Comparison of ENCODE assay signal across 8 cellular contexts in the genomic region with DNA sequence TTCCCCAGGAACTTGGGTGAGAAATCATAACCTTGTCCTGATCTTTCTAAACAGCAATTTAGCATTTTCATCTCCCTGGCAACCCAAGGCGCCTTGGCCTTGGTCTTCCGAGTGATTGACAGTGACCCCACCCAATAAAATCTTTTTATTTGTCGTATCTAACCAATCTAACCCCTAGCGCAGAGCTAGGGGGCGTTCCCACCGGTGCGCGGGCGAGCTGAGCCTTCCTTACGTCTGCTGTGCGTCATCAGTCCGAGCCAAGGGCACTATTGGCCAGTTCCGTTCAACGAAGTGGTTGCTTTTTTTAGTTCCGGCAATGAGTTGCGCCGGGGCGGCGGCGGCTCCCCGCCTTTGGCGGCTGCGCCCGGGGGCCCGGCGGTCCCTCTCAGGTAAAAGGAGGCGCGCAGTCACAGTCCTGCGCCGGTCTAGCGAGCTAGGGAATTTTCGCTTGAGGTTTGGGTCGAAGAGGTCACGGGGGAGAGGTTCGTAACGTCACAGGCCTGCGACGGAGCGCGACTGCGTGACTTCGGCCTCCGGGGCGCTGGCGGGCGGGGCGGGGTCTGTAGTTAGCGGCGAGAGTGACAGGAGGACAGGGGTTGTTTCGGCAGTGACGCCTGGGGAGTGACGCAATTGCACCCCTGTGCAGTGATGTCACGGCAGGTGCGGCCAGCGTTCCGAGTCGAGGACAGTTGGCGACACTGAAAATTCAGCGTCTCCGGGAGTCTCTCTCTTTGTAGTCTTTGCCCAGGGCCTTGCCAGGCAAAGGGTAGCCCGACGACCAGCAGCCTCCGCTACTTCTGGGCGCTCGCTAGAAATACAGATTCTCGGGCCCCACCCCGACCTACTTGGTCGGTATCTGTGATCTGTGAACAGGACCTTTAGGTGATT. TPM values are rescaled to one million over a fixed set of nuclear protein-coding genes. Genes with fewer than 3 reads are reported as not detected.
A peak's percentile ranks its signal among the peaks of the same experiment; 100 is the strongest.
DNase-seq lines count a peak whose midpoint lies in the region; ATAC-seq and TF ChIP-seq lines count a peak whose summit lies in the region.

TSS of gene COQ7 (plus strand) at position 266 of the 888 bp plus-strand sequence. CDS start at position 317, 51 bp downstream.

- peak within 1 kb of the TSS; percentile 76 for H3K4me2 ChIP-seq in fibroblast of lung (ENCODE audit: extremely low read depth, insufficient read depth, low read length)

- H3K27ac Mint-ChIP-seq in activated T-helper 2 cell treated with anti-CD3 and anti-CD28 coated beads, Interferon-gamma antibody, Interleukin-2, Interleukin-4, amounts not matched to agents 10 μg/mL and 5 μg/mL and 100 μg/mL, durations not matched to agents 14 hours and 24 hours and 36 hours = peak within 1 kb of the TSS; percentile 88
- peak within 1 kb of the TSS; percentile 88 to 100 (median 98) for H3K27ac Mint-ChIP-seq in naive thymus-derived CD4-positive, alpha-beta T cell
- H3K27ac Mint-ChIP-seq in stimulated activated naive B cell treated with anti-CD40 and anti-IgM and Interleukin-4, amounts not matched to agents 10 μg/mL and 1 μg/mL and 100 μg/mL, for 72 hours = peak within 1 kb of the TSS; percentile 99

- H3K4me1 ChIP-seq in RWPE2 (ENCODE audit: insufficient read depth, poor library complexity, severe bottlenecking) (peaks cover 5% of the 10 kb centered on the region), fibroblast of lung (ENCODE audit: control insufficient read depth, extremely low read depth, insufficient read depth, low read length) (no peaks in the 10 kb centered on the region)
- peaks cover 5 to 10% of the 10 kb centered on the region in 2 donors for H3K4me1 ChIP-seq in naive thymus-derived CD4-positive, alpha-beta T cell (ENCODE audit: control insufficient read depth in 2 of 2, insufficient read depth in 2 of 2, low read length in 2 of 2)

- intact Hi-C loops in activated T-helper 2 cell treated with anti-CD3 and anti-CD28 coated beads, Interferon-gamma antibody, Interleukin-2, Interleukin-4, amounts not matched to agents 10 μg/mL and 5 μg/mL and 100 μg/mL, durations not matched to agents 14 hours and 24 hours and 36 hours (cut with micrococcal nuclease) = loop anchor here (1.0 to 5.0 kb wide), 5 partner anchors 50 to 488 kb away; partner anchors contain the start of genes ARL6IP1, GDE1, SMG1 and VPS35L
- intact Hi-C loops in naive thymus-derived CD4-positive, alpha-beta T cell (cut with micrococcal nuclease) = loop anchor here (1.0 to 5.0 kb wide), 12 partner anchors 19 to 1835 kb away; partner anchors contain the start of genes ARL6IP1 (in 2 of the 2), CCP110 (in 2 of the 2), RPS15A (in 2 of the 2) and SMG1 (in 2 of the 2)

- peak; percentile 94 for ATAC-seq in RWPE2 (ENCODE audit: low read depth)
- peak; percentile 92 for ATAC-seq in naive thymus-derived CD4-positive, alpha-beta T cell
- peak; percentile 92 to 95 for ATAC-seq in stimulated activated naive B cell treated with anti-CD40 and anti-IgM and Interleukin-4, amounts not matched to agents 10 μg/mL and 1 μg/mL and 100 μg/mL, for 72 hours (replicated peaks)

- peak within 1 kb of the TSS; percentile 93 for H3K4me3 ChIP-seq in RWPE2 (ENCODE audit: severe bottlenecking)
- H3K4me3 ChIP-seq in fibroblast of lung (replicated peaks in 1 of 4; ENCODE audit: control extremely low read depth in 1 of 4, insufficient read depth in 1 of 4, low read depth in 3 of 4, low read length in 4 of 4) = peak within 1 kb of the TSS; percentile 59 to 92 (median 88)
- peak within 1 kb of the TSS; percentile 73 for H3K4me3 ChIP-seq in naive thymus-derived CD4-positive, alpha-beta T cell (ENCODE audit: low read length)

- no peaks in the 10 kb centered on the region for H3K9me3 Mint-ChIP-seq in activated T-helper 2 cell treated with anti-CD3 and anti-CD28 coated beads, Interferon-gamma antibody, Interleukin-2, Interleukin-4, amounts not matched to agents 10 μg/mL and 5 μg/mL and 100 μg/mL, durations not matched to agents 14 hours and 24 hours and 36 hours
- H3K9me3 Mint-ChIP-seq in naive thymus-derived CD4-positive, alpha-beta T cell = no peaks in the 10 kb centered on the region
- H3K9me3 Mint-ChIP-seq in stimulated activated naive B cell treated with anti-CD40 and anti-IgM and Interleukin-4, amounts not matched to agents 10 μg/mL and 1 μg/mL and 100 μg/mL, for 72 hours = no peaks in the 10 kb centered on the region

- DNase-seq in Daoy (ENCODE audit: low read depth) = peak; percentile 99
- peak; percentile 99 for DNase-seq in H4 (ENCODE audit: low spot score)
- peak; percentile 99 for DNase-seq in LoVo (ENCODE audit: low spot score)
- peak; percentile 99 for DNase-seq in RWPE2 (ENCODE audit: low spot score)
- peak; percentile 98 for DNase-seq in activated T-helper 2 cell treated with anti-CD3 and anti-CD28 coated beads, Interferon-gamma antibody, Interleukin-2, Interleukin-4, amounts not matched to agents 10 μg/mL and 5 μg/mL and 100 μg/mL, durations not matched to agents 14 hours and 24 hours and 36 hours (ENCODE audit: low spot score)
- DNase-seq in fibroblast of lung (ENCODE audit: low read depth in 2 of 2) = peak; percentile 100
- DNase-seq in naive thymus-derived CD4-positive, alpha-beta T cell = peak; percentile 95 to 100 (median 99)
- DNase-seq in stimulated activated naive B cell treated with anti-CD40 and anti-IgM and Interleukin-4, amounts not matched to agents 10 μg/mL and 1 μg/mL and 100 μg/mL, for 72 hours = peak; percentile 97

- POLR2A ChIA-PET in naive thymus-derived CD4-positive, alpha-beta T cell (lab: Charles Lee) = interaction anchor here (0.6 to 1.8 kb wide), 9 partner anchors 18 to 488 kb away, joined by 3 to 10 read pairs (median 3); partner anchors contain the start of genes ARL6IP1, CCP110 and VPS35L

- H3K4me3 Mint-ChIP-seq in activated T-helper 2 cell treated with anti-CD3 and anti-CD28 coated beads, Interferon-gamma antibody, Interleukin-2, Interleukin-4, amounts not matched to agents 10 μg/mL and 5 μg/mL and 100 μg/mL, durations not matched to agents 14 hours and 24 hours and 36 hours (ENCODE audit: low read depth) = peak within 1 kb of the TSS; percentile 88
- peak within 1 kb of the TSS; percentile 86 to 97 (median 95) for H3K4me3 Mint-ChIP-seq in naive thymus-derived CD4-positive, alpha-beta T cell
- H3K4me3 Mint-ChIP-seq in stimulated activated naive B cell treated with anti-CD40 and anti-IgM and Interleukin-4, amounts not matched to agents 10 μg/mL and 1 μg/mL and 100 μg/mL, for 72 hours = peak within 1 kb of the TSS; percentile 88 to 91

- CTCF ChIA-PET in naive thymus-derived CD4-positive, alpha-beta T cell (lab: Charles Lee) = interaction anchor here (0.7 kb wide), 1 partner anchor 435 kb away, joined by 10 read pairs; no protein-coding TSS in a partner anchor

- peak within 1 kb of the TSS; percentile 50 for H2AFZ ChIP-seq in fibroblast of lung (ENCODE audit: low read length)

- peak within 1 kb of the TSS; percentile 69 for H3K27ac ChIP-seq in RWPE2 (ENCODE audit: poor library complexity, severe bottlenecking)
- peak within 1 kb of the TSS; percentile 100 for H3K27ac ChIP-seq in fibroblast of lung (ENCODE audit: insufficient read depth, low read length)
- H3K27ac ChIP-seq in naive thymus-derived CD4-positive, alpha-beta T cell (ENCODE audit: low read depth, low read length) = peak within 1 kb of the TSS; percentile 100

- TF ChIP-seq CTCF in RWPE2 (IDR thresholded peaks at IDR 0.05; ENCODE audit: poor library complexity, severe bottlenecking) (no peak), fibroblast of lung (conservative IDR thresholded peaks at IDR 0.05 in 1 of 2, IDR thresholded peaks at IDR 0.05 in 1 of 2; ENCODE audit: low read depth in 1 of 2, low read length in 2 of 2) (no peak)

- H3K9me3 ChIP-seq in RWPE2 (ENCODE audit: severe bottlenecking) = no peaks in the 10 kb centered on the region
- no peaks in the 10 kb centered on the region for H3K9me3 ChIP-seq in fibroblast of lung (ENCODE audit: control insufficient read depth, insufficient read depth, low read depth, low read length)
- H3K9me3 ChIP-seq in naive thymus-derived CD4-positive, alpha-beta T cell (ENCODE audit: control insufficient read depth in 2 of 3, low read length in 3 of 3) = no peaks in the 10 kb centered on the region

- H3K79me2 ChIP-seq in fibroblast of lung (ENCODE audit: control insufficient read depth, insufficient read depth, low read length) = no peaks in the 10 kb centered on the region

- no peaks in the 10 kb centered on the region for H3K27me3 Mint-ChIP-seq in activated T-helper 2 cell treated with anti-CD3 and anti-CD28 coated beads, Interferon-gamma antibody, Interleukin-2, Interleukin-4, amounts not matched to agents 10 μg/mL and 5 μg/mL and 100 μg/mL, durations not matched to agents 14 hours and 24 hours and 36 hours (ENCODE audit: low read depth)
- peaks cover 0 to 5% (median 0%) of the 10 kb centered on the region in 5 donors for H3K27me3 Mint-ChIP-seq in naive thymus-derived CD4-positive, alpha-beta T cell
- H3K27me3 Mint-ChIP-seq in stimulated activated naive B cell treated with anti-CD40 and anti-IgM and Interleukin-4, amounts not matched to agents 10 μg/mL and 1 μg/mL and 100 μg/mL, for 72 hours = peaks cover 0 to 4% of the 10 kb centered on the region in 2 donors

- no peaks in the 10 kb centered on the region for H4K20me1 ChIP-seq in fibroblast of lung (ENCODE audit: control insufficient read depth, extremely low read depth, insufficient read depth, low read length)

- H3K9ac ChIP-seq in fibroblast of lung (ENCODE audit: insufficient read depth, low read length) = peak within 1 kb of the TSS; percentile 99

- H3K4me1 Mint-ChIP-seq in activated T-helper 2 cell treated with anti-CD3 and anti-CD28 coated beads, Interferon-gamma antibody, Interleukin-2, Interleukin-4, amounts not matched to agents 10 μg/mL and 5 μg/mL and 100 μg/mL, durations not matched to agents 14 hours and 24 hours and 36 hours (ENCODE audit: low read depth) = peaks cover 5% of the 10 kb centered on the region
- H3K4me1 Mint-ChIP-seq in naive thymus-derived CD4-positive, alpha-beta T cell = peaks cover 0 to 24% (median 15%) of the 10 kb centered on the region in 7 donors
- peaks cover 8 to 13% of the 10 kb centered on the region in 2 donors for H3K4me1 Mint-ChIP-seq in stimulated activated naive B cell treated with anti-CD40 and anti-IgM and Interleukin-4, amounts not matched to agents 10 μg/mL and 1 μg/mL and 100 μg/mL, for 72 hours

- H3K36me3 ChIP-seq in RWPE2 (ENCODE audit: low read depth) (peaks cover 4% of the 10 kb centered on the region), fibroblast of lung (ENCODE audit: control insufficient read depth, insufficient read depth, low read length) (peaks cover 2% of the 10 kb centered on the region)
- peaks cover 0 to 2% (median 0%) of the 10 kb centered on the region in 3 experiments for H3K36me3 ChIP-seq in naive thymus-derived CD4-positive, alpha-beta T cell (ENCODE audit: control insufficient read depth in 2 of 3, insufficient read depth in 3 of 3, low read length in 3 of 3)

- no peaks in the 10 kb centered on the region for H3K27me3 ChIP-seq in RWPE2 (ENCODE audit: insufficient read depth, poor library complexity, severe bottlenecking)
- H3K27me3 ChIP-seq in fibroblast of lung (ENCODE audit: control insufficient read depth, insufficient read depth, low read length) = no peaks in the 10 kb centered on the region
- H3K27me3 ChIP-seq in naive thymus-derived CD4-positive, alpha-beta T cell (ENCODE audit: control insufficient read depth in 2 of 2, insufficient read depth in 2 of 2, low read length in 2 of 2) = no peaks in the 10 kb centered on the region

- peaks cover 9% of the 10 kb centered on the region for H3K36me3 Mint-ChIP-seq in activated T-helper 2 cell treated with anti-CD3 and anti-CD28 coated beads, Interferon-gamma antibody, Interleukin-2, Interleukin-4, amounts not matched to agents 10 μg/mL and 5 μg/mL and 100 μg/mL, durations not matched to agents 14 hours and 24 hours and 36 hours (ENCODE audit: low read depth)
- peaks cover 0 to 10% (median 4%) of the 10 kb centered on the region in 5 donors for H3K36me3 Mint-ChIP-seq in naive thymus-derived CD4-positive, alpha-beta T cell
- peaks cover 3 to 6% of the 10 kb centered on the region in 2 donors for H3K36me3 Mint-ChIP-seq in stimulated activated naive B cell treated with anti-CD40 and anti-IgM and Interleukin-4, amounts not matched to agents 10 μg/mL and 1 μg/mL and 100 μg/mL, for 72 hours

RNA-seq across cellular contexts. Expression of gene COQ7, which starts in this region (rescaled TPM):
- total RNA-seq in Daoy (2014; rRNA removed; shearing (Covaris generic)) = 23.9 and 32.8 TPM in 2 replicates
- 8.2 and 25.8 TPM in 2 replicates for total RNA-seq in H4 (2014; rRNA removed; shearing (Covaris generic))
- total RNA-seq in activated T-helper 2 cell treated with anti-CD3 and anti-CD28 coated beads, Interferon-gamma antibody, Interleukin-2, Interleukin-4, amounts not matched to agents 10 μg/mL and 5 μg/mL and 100 μg/mL, durations not matched to agents 14 hours and 24 hours and 36 hours = 19.5 and 19.7 TPM in 2 replicates
- total RNA-seq in fibroblast of lung = 19.8 and 20.5 TPM in 2 replicates
- 12.4 and 14.0 TPM in 2 replicates for polyA plus RNA-seq in fibroblast of lung
- 13.6 and 14.7 TPM in 2 replicates for polyA plus RNA-seq in fibroblast of lung (2012)
- 3.7 and 4.0 TPM in 2 replicates for polyA minus RNA-seq in fibroblast of lung (ENCODE audit: low replicate concordance)
- 10 to 100 TPM; 16.7 to 20.4 (median 17.5) TPM for total RNA-seq in naive thymus-derived CD4-positive, alpha-beta T cell
- polyA plus RNA-seq in naive thymus-derived CD4-positive, alpha-beta T cell = 10 to 100 TPM; 19.3 to 19.5 TPM

Comparison
In these comparisons a context has a peak if more than half of its experiments do, and no peak if none do; other contexts are left out.
1. Peak in every context shown above with its lines: DNase-seq, ATAC-seq, H3K4me3 ChIP-seq and H3K27ac ChIP-seq.